ENCODE assay signal across 10 cellular contexts in genomic region chr7:151114151-151115090, GRCh38. TPM values are rescaled to one million over a fixed set of nuclear protein-coding genes. Genes with fewer than 3 reads are reported as not detected.
A peak's percentile ranks its signal among the peaks of the same experiment; 100 is the strongest.
DNase-seq lines count a peak whose midpoint lies in the region; ATAC-seq and TF ChIP-seq lines count a peak whose summit lies in the region.
"Had no signal": no experiment of that assay in that cellular context is flagged by ENCODE, and none has a peak within 500 bp of the region (broad histone marks: within the 10 kb centered on the region; RNA-seq: fewer than 3 reads in every experiment).

No MANE protein-coding gene starts in this region.

- H3K4me3 Mint-ChIP-seq in chondrocyte (ENCODE audit: unreplicated experiment) = peak overlapping the region; percentile 62

- peak overlapping the region; percentile 93 for H3K27ac Mint-ChIP-seq in chondrocyte (ENCODE audit: unreplicated experiment)

- H3K27me3 Mint-ChIP-seq in chondrocyte (ENCODE audit: low read depth) = no peaks in the 10 kb centered on the region

- ATAC-seq in HG03354 (IDR thresholded peaks at IDR 0.05; ENCODE audit: poor library complexity, severe bottlenecking, unreplicated experiment) = peak; percentile 28
- ATAC-seq in mucosa of descending colon = peak; percentile 52
- no peak for ATAC-seq in HG02852 (IDR thresholded peaks at IDR 0.05; ENCODE audit: unreplicated experiment)
- ATAC-seq in GM21825 (IDR thresholded peaks at IDR 0.05; ENCODE audit: unreplicated experiment) = no peak

- DNase-seq in AG04450 (ENCODE audit: low read depth, low spot score) = no peak
- DNase-seq in chondrocyte (ENCODE audit: low spot score) = no peak
- peak in 1 of 3 donors; percentile 66 for DNase-seq in mucosa of descending colon
- no peak for DNase-seq in COR-L47 (lab: John Stamatoyannopoulos, UW)
- DNase-seq in posterior vena cava (ENCODE audit: low spot score) = no peak
- DNase-seq: activated CD4-positive, CD25-positive, alpha-beta regulatory T cell; NCI-H187 treated with DMSO at 0.1 percent for 48 hours had no signal

- H3K4me3 ChIP-seq in AG04450 (ENCODE audit: low read depth, low read length) = peak overlapping the region; percentile 41
- H3K4me3 ChIP-seq in mucosa of descending colon = no peak overlapping the region

- no peaks in the 10 kb centered on the region for H3K9me3 Mint-ChIP-seq in chondrocyte (ENCODE audit: low read depth)

- H3K27me3 ChIP-seq in AG04450 (ENCODE audit: control insufficient read depth, insufficient read depth, low read length) = no peaks in the 10 kb centered on the region

- peak overlapping the region; percentile 81 for H3K27ac ChIP-seq in AG04450 (ENCODE audit: low read depth, low read length)

- intact Hi-C loops in mucosa of descending colon (cut with DNase I, micrococcal nuclease) = no loop called here
- intact Hi-C loops in posterior vena cava (cut with DNase I) = loop anchor here in 1 of 2 donors (5.0 kb wide), 3 partner anchors 77 to 217 kb away; no protein-coding TSS in a partner anchor

- peaks cover 8% of the 10 kb centered on the region for H3K36me3 Mint-ChIP-seq in chondrocyte (ENCODE audit: low read depth)

- H3K36me3 ChIP-seq in mucosa of descending colon (ENCODE audit: low read depth) = peaks cover 6% of the 10 kb centered on the region

- POLR2A ChIA-PET in AG04450 (lab: Yijun Ruan, JAX) = interaction anchor here (1.0 to 1.1 kb wide), 3 partner anchors 29 to 104 kb away, joined by 4 to 9 read pairs (median 5); partner anchors contain the start of gene ABCB8

- CTCF ChIA-PET in AG04450 (lab: Charles Lee) = interaction anchor here (0.8 to 7.0 kb wide), 6 partner anchors 9 to 102 kb away, joined by 3 to 86 read pairs (median 12); partner anchors contain the start of gene AGAP3

- peaks cover 26% of the 10 kb centered on the region for H3K4me1 Mint-ChIP-seq in chondrocyte (ENCODE audit: low read depth)

- H3K4me1 ChIP-seq in mucosa of descending colon (ENCODE audit: low read depth) = peaks cover 14% of the 10 kb centered on the region

- TF ChIP-seq CTCF in AG04450 (IDR thresholded peaks at IDR 0.05; ENCODE audit: low read depth, low read length) (no peak), chondrocyte (IDR thresholded peaks at IDR 0.05) (no peak), mucosa of descending colon (IDR thresholded peaks at IDR 0.05) (no peak)

- H3K9me3 ChIP-seq in AG04450 (ENCODE audit: control insufficient read depth, insufficient read depth, low read length) = no peaks in the 10 kb centered on the region
- H3K9me3 ChIP-seq in mucosa of descending colon = no peaks in the 10 kb centered on the region

RNA-seq across cellular contexts. Expression of gene AGAP3, which starts 28.1 kb away (rescaled TPM):
- polyA plus RNA-seq in AG04450 (2011; rRNA removed) = 41.6 and 44.6 TPM in 2 replicates
- polyA minus RNA-seq in AG04450 (2011; rRNA and poly(A)+ RNA removed) = 44.7 and 64.4 TPM in 2 replicates
- total RNA-seq in chondrocyte (77.8 to 116 TPM (median 91.4 TPM) in 3 replicates), mucosa of descending colon (100 to 1,000 TPM in 1 of 3 donors, 10 to 100 TPM in 2; 39.7 to 116 (median 50.6) TPM), posterior vena cava (10 to 100 TPM; 55.7 to 63.6 TPM)

RNA-seq across cellular contexts. Expression of gene TMUB1, which starts 31.1 kb away (rescaled TPM):
- 9.7 and 11.3 TPM in 2 replicates for polyA plus RNA-seq in AG04450 (2011; rRNA removed)
- polyA minus RNA-seq in AG04450 (2011; rRNA and poly(A)+ RNA removed) = 2.3 and 3.9 TPM in 2 replicates
- total RNA-seq in chondrocyte (31.2 to 43.2 TPM (median 33.2 TPM) in 3 replicates), mucosa of descending colon (10 to 100 TPM; 54.2 to 63.7 (median 60.8) TPM), posterior vena cava (10 to 100 TPM; 27.4 to 27.7 TPM)

RNA-seq across cellular contexts. Expression of gene FASTK, which starts 33.8 kb away (rescaled TPM):
- polyA plus RNA-seq in AG04450 (2011; rRNA removed) = 44.1 and 59.9 TPM in 2 replicates
- polyA minus RNA-seq in AG04450 (2011; rRNA and poly(A)+ RNA removed) = 45.5 and 61.4 TPM in 2 replicates
- total RNA-seq in chondrocyte (83.8 to 146 TPM (median 94.0 TPM) in 3 replicates), mucosa of descending colon (100 to 1,000 TPM in 1 of 3 donors, 10 to 100 TPM in 2; 78.6 to 122 (median 98.5) TPM), posterior vena cava (10 to 100 TPM; 35.5 to 56.3 TPM)

RNA-seq across cellular contexts. Expression of gene GBX1, which starts 53.1 kb away (rescaled TPM):
- polyA plus RNA-seq in AG04450 (2011; rRNA removed) = not detected in 2 replicates
- not detected in 2 replicates for polyA minus RNA-seq in AG04450 (2011; rRNA and poly(A)+ RNA removed)
- total RNA-seq in chondrocyte (not detected in 3 replicates), mucosa of descending colon (not detected), posterior vena cava (not detected)

RNA-seq across cellular contexts. Expression of gene SLC4A2, which starts 55.0 kb away (rescaled TPM):
- polyA plus RNA-seq in AG04450 (2011; rRNA removed) = 40.5 and 41.0 TPM in 2 replicates
- polyA minus RNA-seq in AG04450 (2011; rRNA and poly(A)+ RNA removed) = 49.9 and 58.5 TPM in 2 replicates
- total RNA-seq in chondrocyte (340 to 379 TPM (median 371 TPM) in 3 replicates), mucosa of descending colon (100 to 1,000 TPM in 1 of 3 donors, 10 to 100 TPM in 2; 82.2 to 168 (median 89.5) TPM), posterior vena cava (100 to 1,000 TPM; 105 to 212 TPM)

Comparison
In these comparisons a context has a peak if more than half of its experiments do, and no peak if none do; other contexts are left out.
1. ATAC-seq: peak in HG03354 (single experiment) and mucosa of descending colon (single experiment); none in HG02852 (single experiment) and GM21825 (single experiment).